In the genomic region with DNA sequence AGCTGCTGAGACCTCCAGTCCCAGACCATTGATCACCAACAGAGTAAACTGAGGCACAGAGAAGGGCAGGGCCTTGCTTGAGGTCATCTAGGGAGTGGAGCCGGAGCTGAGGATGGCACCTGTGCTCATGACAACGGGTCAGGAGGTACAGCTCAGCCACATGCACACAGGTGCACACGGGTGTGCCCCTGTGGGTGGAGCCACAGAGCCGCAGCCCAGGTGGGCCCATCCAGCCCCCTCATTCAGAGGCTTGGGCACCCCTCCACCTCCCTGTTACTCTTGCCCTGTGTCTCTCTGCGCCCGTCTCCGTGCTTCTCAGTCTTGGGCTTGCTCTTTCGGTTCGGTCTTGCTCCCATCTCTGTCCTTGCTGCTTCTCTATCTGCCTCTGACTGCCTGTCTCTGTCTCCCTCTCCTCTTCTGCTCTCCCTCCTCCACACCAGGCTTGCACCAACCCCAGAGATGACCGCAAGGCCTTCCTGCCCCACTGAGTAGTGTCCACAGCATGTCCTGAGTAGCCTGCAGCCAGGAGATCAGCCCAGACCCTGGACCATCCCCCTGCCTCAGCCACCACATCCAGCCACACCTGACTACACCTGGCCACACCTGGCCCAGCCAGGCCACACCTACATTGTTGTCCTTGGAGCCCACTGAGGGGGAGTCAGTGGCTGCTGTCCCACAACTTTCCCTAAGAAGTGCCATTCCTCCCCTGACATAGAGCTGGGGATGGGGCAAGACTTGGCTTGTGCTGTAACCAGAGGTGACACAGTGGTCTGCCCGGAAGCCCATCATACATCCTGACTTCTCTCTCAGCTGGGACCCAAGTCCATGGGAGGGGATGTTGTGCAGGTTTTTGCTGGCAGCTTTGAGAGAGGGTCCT, we compare ENCODE assay signal across 1 cellular context.
A peak's percentile ranks its signal among the peaks of the same experiment; 100 is the strongest.
TF ChIP-seq lines count a peak whose summit lies in the region.

No MANE protein-coding gene starts in this region.

TF ChIP-seq in HEK293, 187 proteins besides CTCF, POLR2A, EP300 and RAD21:
- peak; percentile 59 for TF ChIP-seq ZEB2 (tag by site-specific recombination; IDR thresholded peaks at IDR 0.05)
- no peak for TF ChIP-seq ZNF335 (tag by site-specific recombination; conservative IDR thresholded peaks at IDR 0.05)
- TF ChIP-seq ZNF777 (tag by site-specific recombination; IDR thresholded peaks at IDR 0.05; ENCODE audit: borderline replicate concordance), result no peak
